8 cellular contexts compared by ENCODE assay signal in genomic region chr19:43594710-43595604, GRCh38. TPM values are rescaled to one million over a fixed set of nuclear protein-coding genes. Genes with fewer than 3 reads are reported as not detected.
DNase-seq lines count a peak whose midpoint lies in the region; ATAC-seq, FAIRE-seq and TF ChIP-seq lines count a peak whose summit lies in the region.

No MANE protein-coding gene starts in this region.

- H3K79me2 ChIP-seq in HepG2 (ENCODE audit: insufficient read depth, low read length): peaks cover 27% of the 10 kb centered on the region

- peaks cover 28% of the 10 kb centered on the region for H3K4me1 ChIP-seq in HepG2 (ENCODE audit: insufficient read depth, low read length)

- intact Hi-C loops in HepG2 (cut with micrococcal nuclease; ENCODE audit: unreplicated experiment): loop anchor here (10.0 kb wide), 1 partner anchor 70 kb away; the partner anchor contains the start of gene ETHE1

- peak overlapping the region; percentile 88 for H3K4me2 ChIP-seq in HepG2 (ENCODE audit: low read depth, low read length)

- peaks cover 2% of the 10 kb centered on the region; the same call in 1 of the 2 replicates for H4K20me1 ChIP-seq in HepG2 (ENCODE audit: insufficient read depth, low read length)

- TF ChIP-seq RAD21 in HepG2 (CRISPR knock-in tag; IDR thresholded peaks at IDR 0.05): peak; percentile 88

- TF ChIP-seq CTCF in AG04449 (IDR thresholded peaks at IDR 0.05; ENCODE audit: insufficient read depth, low read length, missing control alignments): peak; percentile 92
- peak; percentile 95 for TF ChIP-seq CTCF in HepG2 (CRISPR knock-in tag; IDR thresholded peaks at IDR 0.05)

- POLR2A ChIA-PET in AG04449 (lab: Yijun Ruan, JAX): interaction anchor here (0.5 to 1.7 kb wide), 4 partner anchors 20 to 99 kb away, joined by 4 read pairs; partner anchors contain the start of gene XRCC1
- POLR2A ChIA-PET in HepG2 (lab: Yijun Ruan, JAX): interaction anchor here (0.8 to 2.4 kb wide), 9 partner anchors 11 to 160 kb away, joined by 3 to 20 read pairs (median 6); partner anchors contain the start of genes SMG9 and ZNF575

- no TSS peak for BruUV-seq in HepG2 (replicated peaks; lab: Mats Ljungman, UMichigan)

- FAIRE-seq in HepG2 (lab: Jason Lieb, UNC): no peak

- TF ChIP-seq EP300 in HepG2 (IDR thresholded peaks at IDR 0.05; ENCODE audit: low read depth in 2 of 2, low read length in 2 of 2): no peak
- TF ChIP-seq EP300 in HepG2 (CRISPR knock-in tag; IDR thresholded peaks at IDR 0.05; ENCODE audit: borderline replicate concordance): no peak

- WGBS in HepG2 (ENCODE audit: low lambda C conversion rate): 11% methylated on average over 10 of the region's 64 CpGs

- no peak overlapping the region for H2AFZ ChIP-seq in HepG2 (ENCODE audit: low read length)

- H3K4me3 ChIP-seq in AG04449 (ENCODE audit: low read depth, low read length): peak overlapping the region; percentile 76
- H3K4me3 ChIP-seq in HepG2 (replicated peaks in 1 of 3; ENCODE audit: insufficient read depth in 1 of 3, low read depth in 2 of 3, low read length in 3 of 3): peak overlapping the region; percentile 74 to 90 (median 84)

- ATAC-seq in HepG2: peak; percentile 70
- no peak for ATAC-seq in HG02678 (IDR thresholded peaks at IDR 0.05; ENCODE audit: unreplicated experiment)

- DNase-seq in AG04449 (ENCODE audit: low read depth, low spot score): no peak
- peak; percentile 62 for DNase-seq in GM19238 (ENCODE audit: insufficient read length, low spot score)
- peak; percentile 6 for DNase-seq in NCI-H2171 (lab: John Stamatoyannopoulos, UW)
- DNase-seq in activated CD4-positive, CD25-positive, alpha-beta regulatory T cell treated with anti-CD3 and anti-CD28 coated beads, Interleukin-2, amount 50 U/mL, for 72 hours: peak; percentile 69
- peak; percentile 47 for DNase-seq in HepG2 (ENCODE audit: low spot score)
- DNase-seq in stimulated activated CD4-positive, alpha-beta T cell treated with anti-CD3 and anti-CD28 coated beads, Interleukin-4, amount 100 ng/mL, for 4 hours: peak; percentile 65 to 69

- no peaks in the 10 kb centered on the region; a peak in 1 of 5 replicates for H3K27me3 ChIP-seq in HepG2 (ENCODE audit: control insufficient read depth in 1 of 2, insufficient read depth in 2 of 2, low read length in 2 of 2)

- H3K27ac ChIP-seq in cingulate gyrus (ENCODE audit: low read depth, low read length): peak overlapping the region; percentile 83
- H3K27ac ChIP-seq in HepG2 (ENCODE audit: extremely low read length, insufficient read depth, low read length): peak overlapping the region; percentile 72

- H3K36me3 ChIP-seq in HepG2 (replicated peaks in 1 of 2; ENCODE audit: control insufficient read depth in 1 of 2, insufficient read depth in 2 of 2, low read length in 2 of 2): peaks cover 6 to 19% of the 10 kb centered on the region in 2 experiments; a peak in 4 of 5 replicates

- TF ChIP-seq POLR2A in HepG2 (IDR thresholded peaks at IDR 0.05; ENCODE audit: insufficient read depth in 1 of 2, low read depth in 2 of 2, low read length in 2 of 2): 0 out of 4 replicates have a peak, but pooled peaks of 1 of the 2 experiments have one; percentile 26

- CTCF ChIA-PET in AG04449 (lab: Yijun Ruan, JAX): interaction anchor here (0.7 to 4.9 kb wide), 32 partner anchors 9 to 1639 kb away, joined by 3 to 68 read pairs (median 5); partner anchors contain the start of genes ETHE1, PINLYP, XRCC1 and ZNF575
- CTCF ChIA-PET in HepG2 (lab: Yijun Ruan, JAX; ENCODE audit: low intra/inter-chr PET ratio, low total read pairs): interaction anchor here (1.6 to 2.4 kb wide), 2 partner anchors 40 to 57 kb away, joined by 12 to 13 read pairs; no protein-coding TSS in a partner anchor

- H3K9ac ChIP-seq in HepG2 (ENCODE audit: insufficient read depth, low read depth, low read length): peak overlapping the region; percentile 91

- in situ Hi-C loops in HepG2 (cut with HindIII; ENCODE audit: extremely low pct_ligation_motif_present, low pct_unique_long_range_greater_than_20kb): loop anchor here (5.0 kb wide), 1 partner anchor 57 kb away; no protein-coding TSS in a partner anchor

- no peaks in the 10 kb centered on the region for H3K9me3 ChIP-seq in HepG2 (ENCODE audit: low read length)

RNA-seq across cellular contexts. Expression of gene IRGQ, which starts 1.0 kb away (rescaled TPM):
- total RNA-seq in HepG2 (2016; rRNA removed; fragmentation: Illumina TruSeq; extraction: Trizol): 12.4 and 16.5 TPM in 2 replicates
- total RNA-seq in HepG2 (2016; cell fraction: cytosol; rRNA removed; fragmentation: Illumina TruSeq; extraction: Trizol; ENCODE audit: low read depth): 1.5 and 1.9 TPM in 2 replicates
- total RNA-seq in HepG2 (2016; cell fraction: insoluble cytoplasmic fraction; rRNA removed; fragmentation: Illumina TruSeq; extraction: Trizol): 12.6 and 15.2 TPM in 2 replicates
- 5.6 and 6.3 TPM in 2 replicates for total RNA-seq in HepG2 (2016; cell fraction: membrane; rRNA removed; fragmentation: Illumina TruSeq; extraction: Trizol)
- total RNA-seq in HepG2 (2016; cell fraction: nucleus; rRNA removed; fragmentation: Illumina TruSeq; extraction: Trizol): 12.7 and 12.8 TPM in 2 replicates
- 11.4 and 11.6 TPM in 2 replicates for polyA plus RNA-seq in HepG2 (2011; rRNA removed)
- polyA plus RNA-seq in HepG2 (2011; cell fraction: cytosol; rRNA removed): 6.4 and 10.2 TPM in 2 replicates
- polyA plus RNA-seq in HepG2 (2011; cell fraction: nucleus; rRNA removed): 11.8 and 12.3 TPM in 2 replicates
- polyA plus RNA-seq in HepG2 (2012): 3.2 and 3.7 TPM in 2 replicates
- polyA plus RNA-seq in HepG2 (2016; cell fraction: cytosol; fragmentation: Illumina TruSeq; extraction: Trizol; ENCODE audit: low read depth): 0.71 and 1.1 TPM in 2 replicates
- polyA plus RNA-seq in HepG2 (2016; cell fraction: insoluble cytoplasmic fraction; fragmentation: Illumina TruSeq; extraction: Trizol; ENCODE audit: low read depth): 9.0 and 10.3 TPM in 2 replicates
- polyA plus RNA-seq in HepG2 (2016; cell fraction: membrane; fragmentation: Illumina TruSeq; extraction: Trizol; ENCODE audit: low read depth): 2.1 and 2.5 TPM in 2 replicates
- 17.0 and 18.2 TPM in 2 replicates for polyA plus RNA-seq in HepG2 (2016; cell fraction: nucleus; fragmentation: Illumina TruSeq; extraction: Trizol; ENCODE audit: insufficient read depth, low read depth)
- 6.7 and 18.5 TPM in 2 replicates for polyA minus RNA-seq in HepG2 (2011; rRNA and poly(A)+ RNA removed; ENCODE audit: low replicate concordance)
- 10.1 and 13.1 TPM in 2 replicates for polyA minus RNA-seq in HepG2 (2011; cell fraction: cytosol; rRNA and poly(A)+ RNA removed)
- polyA minus RNA-seq in HepG2 (2011; cell fraction: nucleus; rRNA and poly(A)+ RNA removed): 4.9 and 8.1 TPM in 2 replicates

RNA-seq across cellular contexts. Expression of gene ZNF576, which starts 1.4 kb away (rescaled TPM):
- 9.6 and 10.9 TPM in 2 replicates for total RNA-seq in HepG2 (2016; rRNA removed; fragmentation: Illumina TruSeq; extraction: Trizol)
- total RNA-seq in HepG2 (2016; cell fraction: cytosol; rRNA removed; fragmentation: Illumina TruSeq; extraction: Trizol; ENCODE audit: low read depth): 8.7 and 10.4 TPM in 2 replicates
- 10.6 and 11.2 TPM in 2 replicates for total RNA-seq in HepG2 (2016; cell fraction: insoluble cytoplasmic fraction; rRNA removed; fragmentation: Illumina TruSeq; extraction: Trizol)
- 13.9 and 14.1 TPM in 2 replicates for total RNA-seq in HepG2 (2016; cell fraction: membrane; rRNA removed; fragmentation: Illumina TruSeq; extraction: Trizol)
- 6.6 and 7.0 TPM in 2 replicates for total RNA-seq in HepG2 (2016; cell fraction: nucleus; rRNA removed; fragmentation: Illumina TruSeq; extraction: Trizol)
- 7.2 and 10.2 TPM in 2 replicates for polyA plus RNA-seq in HepG2 (2011; rRNA removed)
- polyA plus RNA-seq in HepG2 (2011; cell fraction: cytosol; rRNA removed): 7.1 and 9.5 TPM in 2 replicates
- polyA plus RNA-seq in HepG2 (2011; cell fraction: nucleus; rRNA removed): 7.2 and 9.1 TPM in 2 replicates
- 4.1 and 5.6 TPM in 2 replicates for polyA plus RNA-seq in HepG2 (2012)
- 11.9 and 12.6 TPM in 2 replicates for polyA plus RNA-seq in HepG2 (2016; cell fraction: cytosol; fragmentation: Illumina TruSeq; extraction: Trizol; ENCODE audit: low read depth)
- 12.1 and 13.5 TPM in 2 replicates for polyA plus RNA-seq in HepG2 (2016; cell fraction: insoluble cytoplasmic fraction; fragmentation: Illumina TruSeq; extraction: Trizol; ENCODE audit: low read depth)
- polyA plus RNA-seq in HepG2 (2016; cell fraction: membrane; fragmentation: Illumina TruSeq; extraction: Trizol; ENCODE audit: low read depth): 12.7 and 17.2 TPM in 2 replicates
- 8.1 and 10.1 TPM in 2 replicates for polyA plus RNA-seq in HepG2 (2016; cell fraction: nucleus; fragmentation: Illumina TruSeq; extraction: Trizol; ENCODE audit: insufficient read depth, low read depth)
- 10.5 and 15.9 TPM in 2 replicates for polyA minus RNA-seq in HepG2 (2011; rRNA and poly(A)+ RNA removed; ENCODE audit: low replicate concordance)
- polyA minus RNA-seq in HepG2 (2011; cell fraction: cytosol; rRNA and poly(A)+ RNA removed): 3.5 and 5.6 TPM in 2 replicates
- 10.2 and 14.8 TPM in 2 replicates for polyA minus RNA-seq in HepG2 (2011; cell fraction: nucleus; rRNA and poly(A)+ RNA removed)

RNA-seq across cellular contexts. Expression of gene SRRM5, which starts 16.9 kb away (rescaled TPM):
- 0.11 TPM in 1 of 2 replicates, not detected in the other for total RNA-seq in HepG2 (2016; rRNA removed; fragmentation: Illumina TruSeq; extraction: Trizol)
- total RNA-seq in HepG2 (2016; cell fraction: cytosol; rRNA removed; fragmentation: Illumina TruSeq; extraction: Trizol; ENCODE audit: low read depth): not detected in 2 replicates
- total RNA-seq in HepG2 (2016; cell fraction: insoluble cytoplasmic fraction; rRNA removed; fragmentation: Illumina TruSeq; extraction: Trizol): not detected in 2 replicates
- total RNA-seq in HepG2 (2016; cell fraction: membrane; rRNA removed; fragmentation: Illumina TruSeq; extraction: Trizol): 0.06 TPM in 1 of 2 replicates, not detected in the other
- total RNA-seq in HepG2 (2016; cell fraction: nucleus; rRNA removed; fragmentation: Illumina TruSeq; extraction: Trizol): 0.31 TPM in 1 of 2 replicates, not detected in the other
- polyA plus RNA-seq in HepG2 (2011; rRNA removed): 0.16 TPM in 2 replicates
- 0.03 and 0.08 TPM in 2 replicates for polyA plus RNA-seq in HepG2 (2011; cell fraction: cytosol; rRNA removed)
- 0.61 and 0.79 TPM in 2 replicates for polyA plus RNA-seq in HepG2 (2011; cell fraction: nucleus; rRNA removed)
- polyA plus RNA-seq in HepG2 (2012): 0.15 and 0.21 TPM in 2 replicates
- not detected in 2 replicates for polyA plus RNA-seq in HepG2 (2016; cell fraction: cytosol; fragmentation: Illumina TruSeq; extraction: Trizol; ENCODE audit: low read depth)
- polyA plus RNA-seq in HepG2 (2016; cell fraction: insoluble cytoplasmic fraction; fragmentation: Illumina TruSeq; extraction: Trizol; ENCODE audit: low read depth): 0.10 and 0.12 TPM in 2 replicates
- 0.10 TPM in 2 replicates for polyA plus RNA-seq in HepG2 (2016; cell fraction: membrane; fragmentation: Illumina TruSeq; extraction: Trizol; ENCODE audit: low read depth)
- 0.51 and 1.2 TPM in 2 replicates for polyA plus RNA-seq in HepG2 (2016; cell fraction: nucleus; fragmentation: Illumina TruSeq; extraction: Trizol; ENCODE audit: insufficient read depth, low read depth)
- 0.18 and 0.23 TPM in 2 replicates for polyA minus RNA-seq in HepG2 (2011; rRNA and poly(A)+ RNA removed; ENCODE audit: low replicate concordance)
- not detected in 2 replicates for polyA minus RNA-seq in HepG2 (2011; cell fraction: cytosol; rRNA and poly(A)+ RNA removed)
- polyA minus RNA-seq in HepG2 (2011; cell fraction: nucleus; rRNA and poly(A)+ RNA removed): 0.39 and 0.50 TPM in 2 replicates

RNA-seq across cellular contexts. Expression of gene PINLYP, which starts 19.4 kb away (rescaled TPM):
- total RNA-seq in HepG2 (2016; rRNA removed; fragmentation: Illumina TruSeq; extraction: Trizol): 0.24 TPM in 1 of 2 replicates, not detected in the other
- 0.53 TPM in 1 of 2 replicates, not detected in the other for total RNA-seq in HepG2 (2016; cell fraction: cytosol; rRNA removed; fragmentation: Illumina TruSeq; extraction: Trizol; ENCODE audit: low read depth)
- total RNA-seq in HepG2 (2016; cell fraction: insoluble cytoplasmic fraction; rRNA removed; fragmentation: Illumina TruSeq; extraction: Trizol): 0.26 TPM in 1 of 2 replicates, not detected in the other
- total RNA-seq in HepG2 (2016; cell fraction: membrane; rRNA removed; fragmentation: Illumina TruSeq; extraction: Trizol): 0.21 TPM in 1 of 2 replicates, not detected in the other
- total RNA-seq in HepG2 (2016; cell fraction: nucleus; rRNA removed; fragmentation: Illumina TruSeq; extraction: Trizol): not detected in 2 replicates
- polyA plus RNA-seq in HepG2 (2011; rRNA removed): 0.20 and 0.21 TPM in 2 replicates
- polyA plus RNA-seq in HepG2 (2011; cell fraction: cytosol; rRNA removed): 0.18 and 0.24 TPM in 2 replicates
- 0.21 and 0.42 TPM in 2 replicates for polyA plus RNA-seq in HepG2 (2011; cell fraction: nucleus; rRNA removed)
- 0.23 and 0.27 TPM in 2 replicates for polyA plus RNA-seq in HepG2 (2012)
- polyA plus RNA-seq in HepG2 (2016; cell fraction: cytosol; fragmentation: Illumina TruSeq; extraction: Trizol; ENCODE audit: low read depth): 0.16 TPM in 1 of 2 replicates, not detected in the other
- polyA plus RNA-seq in HepG2 (2016; cell fraction: insoluble cytoplasmic fraction; fragmentation: Illumina TruSeq; extraction: Trizol; ENCODE audit: low read depth): 0.53 TPM in 1 of 2 replicates, not detected in the other
- polyA plus RNA-seq in HepG2 (2016; cell fraction: membrane; fragmentation: Illumina TruSeq; extraction: Trizol; ENCODE audit: low read depth): not detected in 2 replicates
- 0.52 and 1.4 TPM in 2 replicates for polyA plus RNA-seq in HepG2 (2016; cell fraction: nucleus; fragmentation: Illumina TruSeq; extraction: Trizol; ENCODE audit: insufficient read depth, low read depth)
- polyA minus RNA-seq in HepG2 (2011; rRNA and poly(A)+ RNA removed; ENCODE audit: low replicate concordance): 0.06 and 0.07 TPM in 2 replicates
- polyA minus RNA-seq in HepG2 (2011; cell fraction: cytosol; rRNA and poly(A)+ RNA removed): not detected in 2 replicates
- 0.13 TPM in 1 of 2 replicates, not detected in the other for polyA minus RNA-seq in HepG2 (2011; cell fraction: nucleus; rRNA and poly(A)+ RNA removed)

RNA-seq across cellular contexts. Expression of gene XRCC1, which starts 19.6 kb away (rescaled TPM):
- 21.8 and 26.3 TPM in 2 replicates for total RNA-seq in HepG2 (2016; rRNA removed; fragmentation: Illumina TruSeq; extraction: Trizol)
- total RNA-seq in HepG2 (2016; cell fraction: cytosol; rRNA removed; fragmentation: Illumina TruSeq; extraction: Trizol; ENCODE audit: low read depth): 6.7 and 8.5 TPM in 2 replicates
- 20.1 and 27.3 TPM in 2 replicates for total RNA-seq in HepG2 (2016; cell fraction: insoluble cytoplasmic fraction; rRNA removed; fragmentation: Illumina TruSeq; extraction: Trizol)
- total RNA-seq in HepG2 (2016; cell fraction: membrane; rRNA removed; fragmentation: Illumina TruSeq; extraction: Trizol): 10.4 and 12.8 TPM in 2 replicates
- total RNA-seq in HepG2 (2016; cell fraction: nucleus; rRNA removed; fragmentation: Illumina TruSeq; extraction: Trizol): 15.2 and 17.3 TPM in 2 replicates
- polyA plus RNA-seq in HepG2 (2011; rRNA removed): 24.7 and 28.7 TPM in 2 replicates
- polyA plus RNA-seq in HepG2 (2011; cell fraction: cytosol; rRNA removed): 21.1 and 30.4 TPM in 2 replicates
- 17.0 and 19.0 TPM in 2 replicates for polyA plus RNA-seq in HepG2 (2011; cell fraction: nucleus; rRNA removed)
- polyA plus RNA-seq in HepG2 (2012): 22.3 and 28.4 TPM in 2 replicates
- polyA plus RNA-seq in HepG2 (2016; cell fraction: cytosol; fragmentation: Illumina TruSeq; extraction: Trizol; ENCODE audit: low read depth): 7.4 and 7.7 TPM in 2 replicates
- 25.4 and 33.4 TPM in 2 replicates for polyA plus RNA-seq in HepG2 (2016; cell fraction: insoluble cytoplasmic fraction; fragmentation: Illumina TruSeq; extraction: Trizol; ENCODE audit: low read depth)
- polyA plus RNA-seq in HepG2 (2016; cell fraction: membrane; fragmentation: Illumina TruSeq; extraction: Trizol; ENCODE audit: low read depth): 10.3 and 12.0 TPM in 2 replicates
- 29.4 and 29.9 TPM in 2 replicates for polyA plus RNA-seq in HepG2 (2016; cell fraction: nucleus; fragmentation: Illumina TruSeq; extraction: Trizol; ENCODE audit: insufficient read depth, low read depth)
- polyA minus RNA-seq in HepG2 (2011; rRNA and poly(A)+ RNA removed; ENCODE audit: low replicate concordance): 30.5 and 32.9 TPM in 2 replicates
- polyA minus RNA-seq in HepG2 (2011; cell fraction: cytosol; rRNA and poly(A)+ RNA removed): 16.2 and 18.3 TPM in 2 replicates
- polyA minus RNA-seq in HepG2 (2011; cell fraction: nucleus; rRNA and poly(A)+ RNA removed): 12.6 and 14.9 TPM in 2 replicates
